Comparison of ENCODE assay signal across 12 cellular contexts in genomic region chr18:7565677-7566076, GRCh38. TPM values are rescaled to one million over a fixed set of nuclear protein-coding genes. Genes with fewer than 3 reads are reported as not detected.
DNase-seq lines count a peak whose midpoint lies in the region; ATAC-seq and TF ChIP-seq lines count a peak whose summit lies in the region.
"Had no signal": no experiment of that assay in that cellular context is flagged by ENCODE, and none has a peak within 500 bp of the region (broad histone marks: within the 10 kb centered on the region; RNA-seq: fewer than 3 reads in every experiment).

No MANE protein-coding gene starts in this region.

- H3K4me1 Mint-ChIP-seq in osteocyte (ENCODE audit: unreplicated experiment), result peaks cover 33% of the 10 kb centered on the region
- no peaks in the 10 kb centered on the region for H3K4me1 Mint-ChIP-seq in activated T-cell treated with anti-CD3 and anti-CD28 coated beads, Interleukin-2, amount 50 U/mL, for 72 hours (ENCODE audit: low read depth)

- peaks cover 13% of the 10 kb centered on the region for H3K4me1 ChIP-seq in ACC112 (ENCODE audit: control insufficient read depth, insufficient read depth, low read length, unreplicated experiment)
- peaks cover 27% of the 10 kb centered on the region for H3K4me1 ChIP-seq in KMS-11 (ENCODE audit: low read depth, poor library complexity, severe bottlenecking)
- H3K4me1 ChIP-seq in esophagus muscularis mucosa, result peaks cover 27 to 50% (median 40%) of the 10 kb centered on the region in 4 donors
- H3K4me1 ChIP-seq: BE2C, SJCRH30 had no signal

- H3K4me2 ChIP-seq in KMS-11, result peak overlapping the region; percentile 31; the same call in 1 of the 2 replicates

- H3K27me3 Mint-ChIP-seq in osteocyte (ENCODE audit: unreplicated experiment), result no peaks in the 10 kb centered on the region
- H3K27me3 Mint-ChIP-seq in activated T-cell treated with anti-CD3 and anti-CD28 coated beads, Interleukin-2, amount 50 U/mL, for 72 hours (ENCODE audit: low read depth), result peaks cover 49% of the 10 kb centered on the region

- TF ChIP-seq CTCF in KMS-11 (conservative IDR thresholded peaks at IDR 0.05; ENCODE audit: low read depth, low read length), result no peak
- TF ChIP-seq CTCF in esophagus muscularis mucosa (IDR thresholded peaks at IDR 0.05), result no peak
- TF ChIP-seq CTCF in osteocyte (IDR thresholded peaks at IDR 0.05), result no peak

- no peaks in the 10 kb centered on the region for H3K9me3 ChIP-seq in esophagus muscularis mucosa
- H3K9me3 ChIP-seq: BE2C, SJCRH30 had no signal

- H3K79me2 ChIP-seq in ACC112 (ENCODE audit: control insufficient read depth, insufficient read depth, low read length, unreplicated experiment) (peaks cover 34% of the 10 kb centered on the region), KMS-11 (ENCODE audit: insufficient read depth, low read depth) (peaks cover 26% of the 10 kb centered on the region)

- no peaks in the 10 kb centered on the region for H3K27me3 ChIP-seq in ACC112 (ENCODE audit: insufficient read depth, low read length)
- H3K27me3 ChIP-seq in KMS-11 (ENCODE audit: insufficient read depth, low read depth), result no peaks in the 10 kb centered on the region
- no peaks in the 10 kb centered on the region for H3K27me3 ChIP-seq in esophagus muscularis mucosa
- H3K27me3 ChIP-seq: SJCRH30 had no signal

- H2AFZ ChIP-seq in ACC112 (ENCODE audit: low read length, unreplicated experiment) (peak overlapping the region; percentile 91), KMS-11 (ENCODE audit: low read depth) (no peak overlapping the region)

- H3K9ac ChIP-seq in KMS-11, result no peak overlapping the region; the same call in 1 of the 2 replicates

- no peak for TF ChIP-seq POLR2A in esophagus muscularis mucosa (IDR thresholded peaks at IDR 0.05; ENCODE audit: low read depth)

- H3K27ac ChIP-seq in ACC112 (ENCODE audit: low read depth, low read length) (no peak overlapping the region), KMS-11 (no peak overlapping the region), esophagus muscularis mucosa (replicated peaks in 1 of 4) (peak overlapping the region; percentile 93 to 99 (median 98))
- H3K27ac ChIP-seq: SJCRH30 had no signal

- ATAC-seq in activated T-cell treated with anti-CD3 and anti-CD28 coated beads, Interleukin-2, amount 50 U/mL, for 72 hours (replicated peaks in 1 of 2), result no peak
- ATAC-seq in GM18858 (IDR thresholded peaks at IDR 0.05; ENCODE audit: unreplicated experiment), result no peak
- ATAC-seq: activated CD8-positive, alpha-beta T cell treated with anti-CD3 and anti-CD28 coated beads for 36 hours had no signal

- DNase-seq in esophagus muscularis mucosa (ENCODE audit: extremely low spot score) (no peak), osteocyte (ENCODE audit: extremely low spot score, unreplicated experiment) (no peak), medulla oblongata (ENCODE audit: extremely low spot score) (no peak), MV-4-11 (lab: John Stamatoyannopoulos, UW) (no peak)
- DNase-seq in activated T-cell treated with anti-CD3 and anti-CD28 coated beads, Interleukin-2, amount 50 U/mL, for 72 hours, result no peak
- DNase-seq: activated CD8-positive, alpha-beta T cell treated with anti-CD3 and anti-CD28 coated beads for 36 hours; BE2C; NCI-H446; SJCRH30 had no signal

- peak overlapping the region; percentile 94 for H3K27ac Mint-ChIP-seq in osteocyte (ENCODE audit: unreplicated experiment)
- H3K27ac Mint-ChIP-seq in activated T-cell treated with anti-CD3 and anti-CD28 coated beads, Interleukin-2, amount 50 U/mL, for 72 hours, result no peak overlapping the region
- H3K27ac Mint-ChIP-seq: activated CD8-positive, alpha-beta T cell treated with anti-CD3 and anti-CD28 coated beads for 36 hours had no signal

- H3K4me3 Mint-ChIP-seq in osteocyte (ENCODE audit: unreplicated experiment), result peak overlapping the region; percentile 83
- H3K4me3 Mint-ChIP-seq in activated T-cell treated with anti-CD3 and anti-CD28 coated beads, Interleukin-2, amount 50 U/mL, for 72 hours, result peak overlapping the region in 1 of 2 donors; percentile 49

- H3K9me3 Mint-ChIP-seq in osteocyte (ENCODE audit: unreplicated experiment), result no peaks in the 10 kb centered on the region
- H3K9me3 Mint-ChIP-seq in activated T-cell treated with anti-CD3 and anti-CD28 coated beads, Interleukin-2, amount 50 U/mL, for 72 hours, result peaks cover 0 to 1% of the 10 kb centered on the region in 2 donors
- H3K9me3 Mint-ChIP-seq: activated CD8-positive, alpha-beta T cell treated with anti-CD3 and anti-CD28 coated beads for 36 hours had no signal

- intact Hi-C loops in esophagus muscularis mucosa (cut with DNase I), result loop anchor here (5.0 kb wide), 1 partner anchor 113 kb away; no protein-coding TSS in a partner anchor

- no peaks in the 10 kb centered on the region for H3K36me3 Mint-ChIP-seq in osteocyte (ENCODE audit: unreplicated experiment)
- H3K36me3 Mint-ChIP-seq in activated T-cell treated with anti-CD3 and anti-CD28 coated beads, Interleukin-2, amount 50 U/mL, for 72 hours (ENCODE audit: insufficient read depth in 2 of 2), result peaks cover 3 to 6% of the 10 kb centered on the region in 2 donors

- H3K4me3 ChIP-seq in ACC112 (ENCODE audit: low read depth, low read length) (peak overlapping the region; percentile 90), KMS-11 (IDR thresholded peaks at IDR 0.05; ENCODE audit: insufficient read depth, low read depth, low read length) (no peak overlapping the region), esophagus muscularis mucosa (peak overlapping the region; percentile 86 to 93 (median 88))

- H3K36me3 ChIP-seq in ACC112 (ENCODE audit: insufficient read depth, low read length) (0 out of 2 replicates have a peak, but pooled peaks cover 3% of the 10 kb centered on the region), KMS-11 (ENCODE audit: insufficient read depth) (no peaks in the 10 kb centered on the region), esophagus muscularis mucosa (no peaks in the 10 kb centered on the region)
- H3K36me3 ChIP-seq: BE2C, SJCRH30 had no signal

- TF ChIP-seq EP300 in esophagus muscularis mucosa (IDR thresholded peaks at IDR 0.05), result no peak

- no peaks in the 10 kb centered on the region for H4K20me1 ChIP-seq in KMS-11 (ENCODE audit: insufficient read depth)

RNA-seq across cellular contexts. Expression of gene PTPRM, which starts 1.4 kb away (rescaled TPM):
- 10 to 100 TPM; 62.7 to 94.0 (median 76.0) TPM for total RNA-seq in esophagus muscularis mucosa
- 105 and 117 TPM in 2 replicates for total RNA-seq in osteocyte
- total RNA-seq in activated T-cell treated with anti-CD3 and anti-CD28 coated beads, Interleukin-2, amount 50 U/mL, for 72 hours, result 10 to 100 TPM in 1 of 2 donors, 1 to 10 TPM in 1; 6.3 to 21.3 TPM

Comparison
In these comparisons a context has a peak if more than half of its experiments do, and no peak if none do; other contexts are left out.
1. H3K27ac ChIP-seq: peak in esophagus muscularis mucosa (4 of 4); none in ACC112 (single experiment) and KMS-11 (single experiment).